In the genomic region with DNA sequence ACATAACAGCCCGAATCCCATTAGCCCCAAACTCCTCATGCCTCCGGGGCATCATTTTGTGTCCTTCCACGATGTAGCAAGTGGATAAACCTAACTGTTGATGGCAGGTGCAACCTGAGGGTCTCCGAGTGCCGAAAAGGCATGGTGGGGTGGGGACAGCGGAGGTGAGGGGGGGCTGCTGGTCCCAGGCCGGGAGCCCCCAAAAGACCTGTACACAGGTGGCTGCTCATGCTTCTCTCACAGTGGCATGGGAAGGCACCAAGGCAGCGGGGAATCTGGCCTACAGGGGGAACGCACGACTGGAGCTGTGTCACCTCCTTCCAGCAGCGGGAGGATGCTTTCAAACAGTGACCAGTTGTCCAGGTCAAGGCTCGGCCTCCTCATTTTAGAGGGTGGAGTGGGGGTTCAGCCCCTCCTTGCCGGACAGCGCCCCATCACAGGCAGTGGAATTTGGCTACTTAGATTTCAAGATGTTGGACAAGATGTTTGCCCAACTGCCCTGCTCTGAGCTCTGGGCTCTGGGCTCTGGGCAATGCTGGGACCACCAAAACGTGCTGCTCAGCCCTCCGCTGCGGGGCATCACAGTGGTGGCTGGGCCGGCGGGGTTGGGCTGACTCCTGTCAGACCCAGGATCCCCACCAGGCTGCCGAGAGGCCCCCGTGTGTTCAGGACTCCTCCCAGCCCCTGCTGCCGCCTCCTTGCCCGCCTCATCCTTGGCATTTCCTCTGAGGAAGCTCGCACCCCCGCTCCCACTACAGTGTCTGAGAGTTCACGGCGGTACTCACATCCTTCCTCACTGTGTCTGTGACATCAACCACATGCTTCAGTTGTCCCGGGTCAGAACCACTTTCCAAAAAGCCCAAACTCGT, we compare ENCODE assay signal across 23 cellular contexts. TPM values are rescaled to one million over a fixed set of nuclear protein-coding genes. Genes with fewer than 3 reads are reported as not detected.
DNase-seq lines count a peak whose midpoint lies in the region; ATAC-seq and TF ChIP-seq lines count a peak whose summit lies in the region.
"Had no signal": no experiment of that assay in that cellular context is flagged by ENCODE, and none has a peak within 500 bp of the region (broad histone marks: within the 10 kb centered on the region; RNA-seq: fewer than 3 reads in every experiment).

No MANE protein-coding gene starts in this region.

- no peaks in the 10 kb centered on the region for H3K9me3 Mint-ChIP-seq in stimulated activated naive B cell treated with anti-CD40 and anti-IgM and Interleukin-4, amounts not matched to agents 10 μg/mL and 1 μg/mL and 100 μg/mL, for 72 hours
- H3K9me3 Mint-ChIP-seq: immature natural killer cell, memory B cell had no signal

- H3K27me3 ChIP-seq in RWPE2 (ENCODE audit: insufficient read depth, poor library complexity, severe bottlenecking) (no peaks in the 10 kb centered on the region), left lung (no peaks in the 10 kb centered on the region), transverse colon (no peaks in the 10 kb centered on the region)

- H3K27ac Mint-ChIP-seq in stimulated activated naive B cell treated with anti-CD40 and anti-IgM and Interleukin-4, amounts not matched to agents 10 μg/mL and 1 μg/mL and 100 μg/mL, for 72 hours = peak overlapping the region; percentile 31
- H3K27ac Mint-ChIP-seq: activated naive CD8-positive, alpha-beta T cell; immature natural killer cell; memory B cell had no signal

- DNase-seq in cardiac septum (ENCODE audit: low spot score) (peak; percentile 65), left cardiac atrium (no peak), RWPE2 (ENCODE audit: low spot score) (peak; percentile 58), left lung (peak; percentile 24 to 74), NCI-H524 (lab: John Stamatoyannopoulos, UW) (no peak), transverse colon (no peak)
- no peak for DNase-seq in stimulated activated naive B cell treated with anti-CD40 and anti-IgM and Interleukin-4, amounts not matched to agents 10 μg/mL and 1 μg/mL and 100 μg/mL, for 72 hours
- DNase-seq: activated CD4-positive, alpha-beta T cell treated with anti-CD3 and anti-CD28 coated beads for 48 hours; esophagus squamous epithelium; GF-D8; glutamatergic neuron; immature natural killer cell; NCI-H1930; NCI-H510A; retina; stimulated activated CD4-positive, alpha-beta T cell treated with anti-CD3 and anti-CD28 coated beads, Interleukin-1b, Interleukin-23, amount 100 ng/mL, for 48 hours; T-helper 9 cell had no signal

- H3K4me3 Mint-ChIP-seq in stimulated activated naive B cell treated with anti-CD40 and anti-IgM and Interleukin-4, amounts not matched to agents 10 μg/mL and 1 μg/mL and 100 μg/mL, for 72 hours = no peak overlapping the region
- H3K4me3 Mint-ChIP-seq: activated naive CD8-positive, alpha-beta T cell; immature natural killer cell; memory B cell had no signal

- no peaks in the 10 kb centered on the region for H3K4me1 ChIP-seq in RWPE2 (ENCODE audit: insufficient read depth, poor library complexity, severe bottlenecking)
- H3K4me1 ChIP-seq in left lung = peaks cover 0 to 9% of the 10 kb centered on the region in 2 donors
- H3K4me1 ChIP-seq in transverse colon = no peaks in the 10 kb centered on the region

- H3K27ac ChIP-seq in RWPE2 (ENCODE audit: poor library complexity, severe bottlenecking) (no peak overlapping the region), left lung (no peak overlapping the region), transverse colon (no peak overlapping the region)
- H3K27ac ChIP-seq: esophagus squamous epithelium, neutrophil had no signal

- H3K4me3 ChIP-seq in RWPE2 (ENCODE audit: severe bottlenecking) (no peak overlapping the region), left lung (no peak overlapping the region), transverse colon (no peak overlapping the region)
- H3K4me3 ChIP-seq: esophagus squamous epithelium had no signal

- no peak for TF ChIP-seq EP300 in transverse colon (IDR thresholded peaks at IDR 0.05; ENCODE audit: low read depth)

- ATAC-seq in left cardiac atrium (no peak), RWPE2 (ENCODE audit: low read depth) (no peak), left lung (no peak), GM21717 (IDR thresholded peaks at IDR 0.05; ENCODE audit: unreplicated experiment) (no peak)
- ATAC-seq in stimulated activated naive B cell treated with anti-CD40 and anti-IgM and Interleukin-4, amounts not matched to agents 10 μg/mL and 1 μg/mL and 100 μg/mL, for 72 hours (replicated peaks) = no peak

- no peaks in the 10 kb centered on the region for H3K27me3 Mint-ChIP-seq in stimulated activated naive B cell treated with anti-CD40 and anti-IgM and Interleukin-4, amounts not matched to agents 10 μg/mL and 1 μg/mL and 100 μg/mL, for 72 hours
- H3K27me3 Mint-ChIP-seq: memory B cell had no signal

- intact Hi-C loops in cardiac septum (cut with DNase I) = no loop called here
- intact Hi-C loops in left cardiac atrium (cut with DNase I) = no loop called here
- intact Hi-C loops in left lung (cut with DNase I) = no loop called here
- intact Hi-C loops in transverse colon (cut with DNase I; ENCODE audit: low total_unique reads) = no loop called here

- H3K36me3 Mint-ChIP-seq in stimulated activated naive B cell treated with anti-CD40 and anti-IgM and Interleukin-4, amounts not matched to agents 10 μg/mL and 1 μg/mL and 100 μg/mL, for 72 hours = no peaks in the 10 kb centered on the region
- H3K36me3 Mint-ChIP-seq: activated naive CD8-positive, alpha-beta T cell; immature natural killer cell; memory B cell had no signal

- no peak for TF ChIP-seq POLR2A in transverse colon (IDR thresholded peaks at IDR 0.05)

- no peaks in the 10 kb centered on the region for H3K36me3 ChIP-seq in RWPE2 (ENCODE audit: low read depth)
- no peaks in the 10 kb centered on the region for H3K36me3 ChIP-seq in left lung
- H3K36me3 ChIP-seq in transverse colon = no peaks in the 10 kb centered on the region
- H3K36me3 ChIP-seq: esophagus squamous epithelium, neutrophil had no signal

- WGBS in transverse colon (ENCODE audit: low coverage in 1 of 2), 2 donors = 73% methylated on average over 29 of the region's 29 CpGs; no CpG with 5 or more reads in 1 of the 2 donors

- peaks cover 4 to 5% of the 10 kb centered on the region in 2 donors for H3K4me1 Mint-ChIP-seq in stimulated activated naive B cell treated with anti-CD40 and anti-IgM and Interleukin-4, amounts not matched to agents 10 μg/mL and 1 μg/mL and 100 μg/mL, for 72 hours
- H3K4me1 Mint-ChIP-seq: immature natural killer cell, memory B cell had no signal

- no peak for TF ChIP-seq CTCF in RWPE2 (IDR thresholded peaks at IDR 0.05; ENCODE audit: poor library complexity, severe bottlenecking)
- no peak for TF ChIP-seq CTCF in left lung (IDR thresholded peaks at IDR 0.05)
- no peak for TF ChIP-seq CTCF in transverse colon (IDR thresholded peaks at IDR 0.05)

- in situ Hi-C loops in transverse colon (cut with MboI; ENCODE audit: low pct_ligation_motif_present in 1 of 4, low pct_unique_long_range_greater_than_20kb in 1 of 4, low sequenced_read_pairs in 3 of 4) = loop anchor here in 1 of 4 donors (25.0 kb wide), 3 partner anchors 108 to 217 kb away; a partner anchor contains a TSS

- H3K9me3 ChIP-seq in RWPE2 (ENCODE audit: severe bottlenecking) (no peaks in the 10 kb centered on the region), left lung (no peaks in the 10 kb centered on the region), transverse colon (no peaks in the 10 kb centered on the region)
- H3K9me3 ChIP-seq: esophagus squamous epithelium, neutrophil had no signal

RNA-seq across cellular contexts. Expression of a gene that starts 7.6 kb away (rescaled TPM):
- total RNA-seq in cardiac septum = not detected
- total RNA-seq in left cardiac atrium = not detected
- not detected for total RNA-seq in left lung
- not detected for total RNA-seq in transverse colon
- total RNA-seq: dermis microvascular lymphatic vessel endothelial cell, esophagus squamous epithelium, subcutaneous adipose tissue had no signal

RNA-seq across cellular contexts. Expression of a gene that starts 13.3 kb away (rescaled TPM):
- total RNA-seq in cardiac septum (1.5 TPM), left cardiac atrium (1 to 10 TPM; 6.1 to 6.4 TPM), left lung (1 to 10 TPM; 3.9 to 4.6 TPM), transverse colon (1 to 10 TPM; 3.2 to 7.6 (median 3.9) TPM)

RNA-seq across cellular contexts. Expression of a gene that starts 31.6 kb away (rescaled TPM):
- 0.11 TPM for total RNA-seq in cardiac septum
- under 1 TPM in 1 of 2 donors, not detected in 1; 0.08 TPM for total RNA-seq in left cardiac atrium
- under 1 TPM in 1 of 2 donors, not detected in 1; 0.06 TPM for total RNA-seq in left lung
- not detected for total RNA-seq in transverse colon
- total RNA-seq: dermis microvascular lymphatic vessel endothelial cell, esophagus squamous epithelium, subcutaneous adipose tissue had no signal

RNA-seq across cellular contexts. Expression of a gene that starts 45.8 kb away (rescaled TPM):
- total RNA-seq in cardiac septum (60.3 TPM), left cardiac atrium (10 to 100 TPM; 58.8 to 67.2 TPM), left lung (100 to 1,000 TPM; 109 to 116 TPM), transverse colon (100 to 1,000 TPM; 185 to 288 (median 249) TPM)

Comparison
In these comparisons a context has a peak if more than half of its experiments do, and no peak if none do; other contexts are left out.
1. DNase-seq: peak in cardiac septum (single experiment), RWPE2 (single experiment) and left lung (2 of 2); none in left cardiac atrium (single experiment), stimulated activated naive B cell treated with anti-CD40 and anti-IgM and Interleukin-4, amounts not matched to agents 10 μg/mL and 1 μg/mL and 100 μg/mL, for 72 hours (single experiment), NCI-H524 (0 of 2) and transverse colon (single experiment).